In the genomic region with DNA sequence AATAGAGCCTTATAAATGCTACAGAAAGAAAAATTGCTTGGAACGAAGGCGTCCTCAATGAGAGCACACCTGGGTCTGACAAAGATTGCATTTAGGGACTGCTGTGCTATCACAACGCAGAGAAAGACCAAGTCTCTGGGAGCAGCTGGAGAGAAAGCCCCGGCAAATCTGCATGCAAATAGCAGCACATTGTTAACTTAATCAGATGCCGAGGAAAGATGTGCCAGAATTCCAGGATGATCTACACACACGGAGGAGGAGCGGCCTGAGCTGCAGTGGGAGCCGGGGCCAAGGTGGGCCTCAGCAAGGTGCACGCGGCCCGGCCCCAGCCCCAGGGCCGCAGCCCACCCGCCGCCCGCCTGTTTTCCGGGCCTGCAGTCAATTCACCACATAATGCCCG, we compare ENCODE assay signal across 24 cellular contexts. TPM values are rescaled to one million over a fixed set of nuclear protein-coding genes. Genes with fewer than 3 reads are reported as not detected.
DNase-seq lines count a peak whose midpoint lies in the region; ATAC-seq and TF ChIP-seq lines count a peak whose summit lies in the region.
"Had no signal": no experiment of that assay in that cellular context is flagged by ENCODE, and none has a peak within 500 bp of the region (broad histone marks: within the 10 kb centered on the region; RNA-seq: fewer than 3 reads in every experiment).

No MANE protein-coding gene starts in this region.

- no peaks in the 10 kb centered on the region for H4K20me1 ChIP-seq in neural progenitor cell (ENCODE audit: low read depth)

- intact Hi-C loops in left lung (cut with DNase I), result no loop called here

- H3K36me3 Mint-ChIP-seq in neural progenitor cell, result no peaks in the 10 kb centered on the region
- H3K36me3 Mint-ChIP-seq in endothelial cell (ENCODE audit: low read depth, unreplicated experiment), result peaks cover 5% of the 10 kb centered on the region
- H3K36me3 Mint-ChIP-seq: IgD-negative memory B cell had no signal

- H3K36me3 ChIP-seq in NT2/D1 (ENCODE audit: insufficient read depth, insufficient read length, low read length) (no peaks in the 10 kb centered on the region), neural progenitor cell (no peaks in the 10 kb centered on the region), left lung (no peaks in the 10 kb centered on the region)
- H3K36me3 ChIP-seq: prostate gland, upper lobe of right lung had no signal

- H3K27me3 Mint-ChIP-seq in neural progenitor cell (ENCODE audit: insufficient read depth, low read depth), result peaks cover 25% of the 10 kb centered on the region
- peaks cover 16% of the 10 kb centered on the region for H3K27me3 Mint-ChIP-seq in endothelial cell (ENCODE audit: unreplicated experiment)

- H3K9me3 ChIP-seq in NT2/D1 (ENCODE audit: insufficient read depth, low read length), result no peaks in the 10 kb centered on the region
- H3K9me3 ChIP-seq in neural progenitor cell (ENCODE audit: low read depth), result no peaks in the 10 kb centered on the region
- no peaks in the 10 kb centered on the region for H3K9me3 ChIP-seq in left lung
- H3K9me3 ChIP-seq: Caco-2, prostate gland, upper lobe of right lung had no signal

- DNase-seq in Ammon's horn (ENCODE audit: low spot score), result peak; percentile 62
- peak; percentile 68 for DNase-seq in NT2/D1 (ENCODE audit: low read depth, low spot score)
- DNase-seq in iPS DF 4.7 (ENCODE audit: extremely low read depth, low spot score), result peak; percentile 38
- peak; percentile 74 for DNase-seq in neural progenitor cell (ENCODE audit: low spot score)
- DNase-seq in stimulated activated CD4-positive, alpha-beta T cell treated with anti-CD3 and anti-CD28 coated beads, Interleukin-4, amount 100 ng/mL, for 1 hour, result no peak
- no peak for DNase-seq in left lung
- no peak for DNase-seq in endothelial cell (ENCODE audit: low spot score)
- no peak for DNase-seq in GM19238 (ENCODE audit: insufficient read length, low spot score)
- DNase-seq: activated B cell treated with CpG ODN at 0.5 μM for 24 hours; activated CD8-positive, alpha-beta T cell treated with anti-CD3 and anti-CD28 coated beads, Interleukin-2, amount 10 ng/mL, durations not matched to agents 7 days and 5 days; activated naive CD4-positive, alpha-beta T cell treated with anti-CD3 and anti-CD28 coated beads, Interleukin-2, amount 50 U/mL, for 16 hours; activated T-cell treated with anti-CD3 and anti-CD28 coated beads, Interleukin-2, amount 50 U/mL, for 24 hours; Caco-2; NCI-H1417 treated with DMSO at 0.1 percent for 48 hours; NCI-H524; stimulated activated CD4-positive, alpha-beta T cell treated with anti-CD3 and anti-CD28 coated beads, Interleukin-1b, Interleukin-23, amount 100 ng/mL, for 48 hours; stimulated activated naive CD4-positive, alpha-beta T cell; T-helper 9 cell; upper lobe of right lung had no signal

- H3K27ac Mint-ChIP-seq in neural progenitor cell (no peak overlapping the region), endothelial cell (ENCODE audit: unreplicated experiment) (no peak overlapping the region)
- H3K27ac Mint-ChIP-seq: activated B cell treated with CpG ODN at 0.5 μM for 24 hours; activated CD8-positive, alpha-beta T cell treated with anti-CD3 and anti-CD28 coated beads, Interleukin-2, amount 10 ng/mL, durations not matched to agents 7 days and 5 days; activated T-cell treated with anti-CD3 and anti-CD28 coated beads, Interleukin-2, amount 50 U/mL, for 24 hours; IgD-negative memory B cell had no signal

- H3K79me2 ChIP-seq in neural progenitor cell (ENCODE audit: low read depth), result no peaks in the 10 kb centered on the region

- ATAC-seq in left lung, result no peak
- ATAC-seq: activated CD8-positive, alpha-beta T cell treated with anti-CD3 and anti-CD28 coated beads, Interleukin-2, amount 10 ng/mL, durations not matched to agents 7 days and 5 days; upper lobe of right lung had no signal

- H3K4me1 Mint-ChIP-seq in neural progenitor cell, result peaks cover 22% of the 10 kb centered on the region
- H3K4me1 Mint-ChIP-seq in endothelial cell (ENCODE audit: unreplicated experiment), result peaks cover 5% of the 10 kb centered on the region
- H3K4me1 Mint-ChIP-seq: activated B cell treated with CpG ODN at 0.5 μM for 24 hours, IgD-negative memory B cell had no signal

- H2AFZ ChIP-seq in neural progenitor cell (replicated peaks), result no peak overlapping the region

- no peaks in the 10 kb centered on the region for H3K9me3 Mint-ChIP-seq in neural progenitor cell
- no peaks in the 10 kb centered on the region for H3K9me3 Mint-ChIP-seq in endothelial cell (ENCODE audit: unreplicated experiment)
- H3K9me3 Mint-ChIP-seq: activated B cell treated with CpG ODN at 0.5 μM for 24 hours; activated T-cell treated with anti-CD3 and anti-CD28 coated beads, Interleukin-2, amount 50 U/mL, for 24 hours had no signal

- H3K4me1 ChIP-seq in NT2/D1 (ENCODE audit: insufficient read depth, insufficient read length), result peaks cover 4% of the 10 kb centered on the region
- H3K4me1 ChIP-seq in neural progenitor cell, result peaks cover 37% of the 10 kb centered on the region
- H3K4me1 ChIP-seq in left lung, result no peaks in the 10 kb centered on the region
- H3K4me1 ChIP-seq: Caco-2, prostate gland, upper lobe of right lung had no signal

- TF ChIP-seq CTCF in neural progenitor cell (IDR thresholded peaks at IDR 0.05) (no peak), left lung (IDR thresholded peaks at IDR 0.05) (no peak), endothelial cell (IDR thresholded peaks at IDR 0.05; ENCODE audit: unreplicated experiment) (no peak)

- peak overlapping the region; percentile 96 for H3K4me2 ChIP-seq in neural progenitor cell

- H3K27ac ChIP-seq in neural progenitor cell, result no peak overlapping the region
- no peak overlapping the region for H3K27ac ChIP-seq in left lung
- H3K27ac ChIP-seq: prostate gland, upper lobe of right lung had no signal

- peaks cover 20% of the 10 kb centered on the region for H3F3A ChIP-seq in neural progenitor cell (ENCODE audit: low read depth)

- H3K9ac ChIP-seq in NT2/D1 (ENCODE audit: insufficient read length, low read depth) (no peak overlapping the region), neural progenitor cell (no peak overlapping the region)

- H3K4me3 ChIP-seq in NT2/D1 (ENCODE audit: insufficient read length, low read depth) (no peak overlapping the region), neural progenitor cell (peak overlapping the region; percentile 25), left lung (no peak overlapping the region)
- H3K4me3 ChIP-seq: prostate gland, upper lobe of right lung had no signal

- H3K4me3 Mint-ChIP-seq in neural progenitor cell, result peak overlapping the region; percentile 63
- no peak overlapping the region for H3K4me3 Mint-ChIP-seq in endothelial cell (ENCODE audit: unreplicated experiment)
- H3K4me3 Mint-ChIP-seq: activated B cell treated with CpG ODN at 0.5 μM for 24 hours; activated CD8-positive, alpha-beta T cell treated with anti-CD3 and anti-CD28 coated beads, Interleukin-2, amount 10 ng/mL, durations not matched to agents 7 days and 5 days; activated T-cell treated with anti-CD3 and anti-CD28 coated beads, Interleukin-2, amount 50 U/mL, for 24 hours; IgD-negative memory B cell had no signal

- H3K27me3 ChIP-seq in NT2/D1 (ENCODE audit: insufficient read depth, insufficient read length) (peaks cover 28% of the 10 kb centered on the region), neural progenitor cell (peaks cover 44% of the 10 kb centered on the region), left lung (peaks cover 23 to 66% of the 10 kb centered on the region in 2 donors)

RNA-seq across cellular contexts. Expression of a gene that starts 1.4 kb away (rescaled TPM):
- total RNA-seq in neural progenitor cell (ENCODE audit: low replicate concordance) (0.24 and 0.84 TPM in 2 replicates), left lung (under 1 TPM; 0.50 to 0.89 TPM), endothelial cell (ENCODE audit: unreplicated experiment) (0.33 TPM)
- total RNA-seq: activated B cell treated with CpG ODN at 0.5 μM for 24 hours; activated CD8-positive, alpha-beta T cell treated with anti-CD3 and anti-CD28 coated beads, Interleukin-2, amount 10 ng/mL, durations not matched to agents 7 days and 5 days; Caco-2; chondrocyte; lung microvascular endothelial cell; M059J had no signal

Comparison
In these comparisons a context has a peak if more than half of its experiments do, and no peak if none do; other contexts are left out.
1. DNase-seq: peak in Ammon's horn (single experiment), NT2/D1 (single experiment), iPS DF 4.7 (single experiment) and neural progenitor cell (single experiment); none in stimulated activated CD4-positive, alpha-beta T cell treated with anti-CD3 and anti-CD28 coated beads, Interleukin-4, amount 100 ng/mL, for 1 hour (single experiment), left lung (0 of 2), endothelial cell (single experiment) and GM19238 (single experiment).